Comparison of ENCODE assay signal across 8 cellular contexts in genomic region chr19:7888145-7888825, GRCh38. TPM values are rescaled to one million over a fixed set of nuclear protein-coding genes. Genes with fewer than 3 reads are reported as not detected.
DNase-seq lines count a peak whose midpoint lies in the region; TF ChIP-seq lines count a peak whose summit lies in the region.

Gene LRRC8E, plus strand, starts transcription at chr19:7888510. Its CDS starts 7,094 bp downstream, at chr19:7895604.

- H3K9me3 ChIP-seq in esophagus muscularis mucosa (no peaks in the 10 kb centered on the region), Karpas-422 (ENCODE audit: low read length) (no peaks in the 10 kb centered on the region)

- H3K27ac ChIP-seq in esophagus muscularis mucosa (replicated peaks in 1 of 4) (no peak within 1 kb of the TSS), Karpas-422 (ENCODE audit: low read length) (no peak within 1 kb of the TSS)

- TF ChIP-seq CTCF in WI38 (IDR thresholded peaks at IDR 0.05; ENCODE audit: low read depth, low read length): no peak
- TF ChIP-seq CTCF in esophagus muscularis mucosa (IDR thresholded peaks at IDR 0.05): no peak
- no peak for TF ChIP-seq CTCF in nephron progenitor cell (IDR thresholded peaks at IDR 0.05)

- peaks cover 0 to 46% (median 10%) of the 10 kb centered on the region in 4 donors for H3K27me3 ChIP-seq in esophagus muscularis mucosa
- no peaks in the 10 kb centered on the region for H3K27me3 ChIP-seq in Karpas-422 (ENCODE audit: low read length)

- no peaks in the 10 kb centered on the region for H3K36me3 Mint-ChIP-seq in nephron progenitor cell (ENCODE audit: low read depth)

- peak within 1 kb of the TSS; percentile 57 for H3K4me3 Mint-ChIP-seq in nephron progenitor cell

- peaks cover 69% of the 10 kb centered on the region for H3K27me3 Mint-ChIP-seq in nephron progenitor cell (ENCODE audit: low read depth, poor library complexity)

- H3K4me3 ChIP-seq in WI38 (ENCODE audit: low read depth, low read length) (peak within 1 kb of the TSS; percentile 75), esophagus muscularis mucosa (peak within 1 kb of the TSS; percentile 36 to 55 (median 42)), Karpas-422 (ENCODE audit: low read length) (no peak within 1 kb of the TSS)

- intact Hi-C loops in esophagus muscularis mucosa (cut with DNase I): no loop called here
- intact Hi-C loops in head of caudate nucleus (cut with DNase I): no loop called here

- H4K20me1 ChIP-seq in Karpas-422 (ENCODE audit: insufficient read depth, low read depth, low read length): no peaks in the 10 kb centered on the region

- no peaks in the 10 kb centered on the region for H3K9me2 ChIP-seq in Karpas-422 (replicated peaks; ENCODE audit: insufficient read depth, low read length)

- no peak for TF ChIP-seq EP300 in esophagus muscularis mucosa (IDR thresholded peaks at IDR 0.05)

- H3K36me3 ChIP-seq in esophagus muscularis mucosa: no peaks in the 10 kb centered on the region
- H3K36me3 ChIP-seq in Karpas-422 (ENCODE audit: insufficient read depth, low read length): no peaks in the 10 kb centered on the region

- no peak within 1 kb of the TSS for H3K9ac ChIP-seq in Karpas-422 (ENCODE audit: low read length)

- peak; percentile 33 for DNase-seq in NCI-H146 (lab: John Stamatoyannopoulos, UW)
- DNase-seq in NCI-H146 treated with DMSO at 0.1 percent for 48 hours (lab: John Stamatoyannopoulos, UW; ENCODE audit: unreplicated experiment): no peak
- no peak for DNase-seq in esophagus muscularis mucosa (ENCODE audit: extremely low spot score)
- DNase-seq in nephron progenitor cell: peak; percentile 86
- DNase-seq in C1 segment of cervical spinal cord (lab: John Stamatoyannopoulos, UW): no peak
- no peak for DNase-seq in Karpas-422
- DNase-seq in head of caudate nucleus: no peak

- H3K4me1 Mint-ChIP-seq in nephron progenitor cell: peaks cover 10% of the 10 kb centered on the region

- no peak within 1 kb of the TSS for H2AFZ ChIP-seq in Karpas-422 (ENCODE audit: low read length)

- no peak within 1 kb of the TSS for H3K27ac Mint-ChIP-seq in nephron progenitor cell

- H3K4me1 ChIP-seq in esophagus muscularis mucosa (peaks cover 5 to 8% (median 7%) of the 10 kb centered on the region in 4 donors), Karpas-422 (ENCODE audit: low read length) (no peaks in the 10 kb centered on the region)

- no peak for TF ChIP-seq POLR2A in esophagus muscularis mucosa (IDR thresholded peaks at IDR 0.05; ENCODE audit: low read depth)

- H3K9me3 Mint-ChIP-seq in nephron progenitor cell: no peaks in the 10 kb centered on the region

- 32% methylated on average over 20 of the region's 53 CpGs for WGBS in esophagus muscularis mucosa

- no peak within 1 kb of the TSS for H3K4me2 ChIP-seq in Karpas-422 (ENCODE audit: low read depth, low read length, poor library complexity, severe bottlenecking)

- H3K79me2 ChIP-seq in Karpas-422 (ENCODE audit: low read length): no peaks in the 10 kb centered on the region

RNA-seq across cellular contexts. Expression of gene LRRC8E, which starts in this region (rescaled TPM):
- 1 to 10 TPM in 1 of 4 donors, under 1 TPM in 2, not detected in 1; 0.33 to 1.0 (median 0.46) TPM for total RNA-seq in esophagus muscularis mucosa
- not detected in 2 replicates for total RNA-seq in Karpas-422 (2014; rRNA removed; shearing (Covaris generic); ENCODE audit: low replicate concordance)

Comparison
In these comparisons a context has a peak if more than half of its experiments do, and no peak if none do; other contexts are left out.
1. DNase-seq: peak in NCI-H146 (single experiment) and nephron progenitor cell (single experiment); none in NCI-H146 treated with DMSO at 0.1 percent for 48 hours (single experiment), esophagus muscularis mucosa (single experiment), C1 segment of cervical spinal cord (0 of 14), Karpas-422 (single experiment) and head of caudate nucleus (0 of 42).